16 cellular contexts compared by ENCODE assay signal in genomic region chr13:21583496-21583895, GRCh38. TPM values are rescaled to one million over a fixed set of nuclear protein-coding genes. Genes with fewer than 3 reads are reported as not detected.
DNase-seq lines count a peak whose midpoint lies in the region; ATAC-seq, FAIRE-seq and TF ChIP-seq lines count a peak whose summit lies in the region.
"Had no signal": no experiment of that assay in that cellular context is flagged by ENCODE, and none has a peak within 500 bp of the region (broad histone marks: within the 10 kb centered on the region; RNA-seq: fewer than 3 reads in every experiment).

No MANE protein-coding gene starts in this region.

- 75 to 89% (median 85%) methylated on average over 2 of the region's 2 CpGs for WGBS in small intestine, 3 donors

- peaks cover 0 to 3% (median 0%) of the 10 kb centered on the region in 4 donors for H3K4me1 ChIP-seq in Peyer's patch
- H3K4me1 ChIP-seq in small intestine (ENCODE audit: control insufficient read depth in 2 of 2, insufficient read depth in 1 of 2, low read depth in 1 of 2, low read length in 1 of 2), result no peaks in the 10 kb centered on the region

- H3K36me3 ChIP-seq in Peyer's patch, result no peaks in the 10 kb centered on the region
- H3K36me3 ChIP-seq in small intestine (ENCODE audit: control insufficient read depth in 2 of 2, insufficient read depth in 2 of 2, low read length in 2 of 2), result no peaks in the 10 kb centered on the region
- H3K36me3 ChIP-seq: transverse colon had no signal

- H3K9me3 ChIP-seq in Peyer's patch, result peaks cover 0 to 10% (median 0%) of the 10 kb centered on the region in 4 donors
- peaks cover 1% of the 10 kb centered on the region for H3K9me3 ChIP-seq in small intestine (ENCODE audit: control insufficient read depth, low read depth)

- DNase-seq in AG08396 (ENCODE audit: low spot score) (peak; percentile 28), M059J (ENCODE audit: low read depth) (peak; percentile 76), epithelial cell of proximal tubule (ENCODE audit: low read depth) (peak; percentile 19), lung microvascular endothelial cell (ENCODE audit: low read depth in 2 of 2) (peak; percentile 93), mesenteric fat pad (ENCODE audit: low spot score) (no peak), Peyer's patch (no peak), small intestine (no peak)
- DNase-seq: activated CD8-positive, alpha-beta T cell treated with anti-CD3 and anti-CD28 coated beads, Interleukin-2, amount 10 ng/mL, durations not matched to agents 7 days and 5 days; DMS53; effector memory CD8-positive, alpha-beta T cell; NCI-H187 treated with DMSO at 0.1 percent for 48 hours; posterior cingulate gyrus; Right ventricle myocardium superior; stimulated activated CD4-positive, alpha-beta T cell treated with anti-CD3 and anti-CD28 coated beads, Interleukin-2, amount 100 ng/mL, for 24 hours; transverse colon had no signal

- no peak for ATAC-seq in activated CD4-positive, CD25-positive, alpha-beta regulatory T cell treated with anti-CD3 and anti-CD28 coated beads, Interleukin-2, amount 50 U/mL, for 24 hours
- ATAC-seq: activated CD8-positive, alpha-beta T cell treated with anti-CD3 and anti-CD28 coated beads, Interleukin-2, amount 10 ng/mL, durations not matched to agents 7 days and 5 days; effector memory CD8-positive, alpha-beta T cell had no signal

- no peak for FAIRE-seq in small intestine (lab: Jason Lieb, UNC)

- H3K27ac ChIP-seq in Peyer's patch (no peak overlapping the region), small intestine (ENCODE audit: low read depth in 1 of 2, low read length in 1 of 2) (no peak overlapping the region)
- H3K27ac ChIP-seq: transverse colon had no signal

- no peaks in the 10 kb centered on the region for H3K27me3 ChIP-seq in Peyer's patch
- H3K27me3 ChIP-seq in small intestine (ENCODE audit: control insufficient read depth in 2 of 2, insufficient read depth in 2 of 2, low read length in 2 of 2), result no peaks in the 10 kb centered on the region
- H3K27me3 ChIP-seq: transverse colon had no signal

- TF ChIP-seq POLR2A in Peyer's patch (IDR thresholded peaks at IDR 0.05), result no peak

- TF ChIP-seq CTCF in epithelial cell of proximal tubule (conservative IDR thresholded peaks at IDR 0.05; ENCODE audit: low read depth, low read length) (no peak), Peyer's patch (IDR thresholded peaks at IDR 0.05) (no peak)

- H3K4me3 ChIP-seq in epithelial cell of proximal tubule (ENCODE audit: low read depth, low read length) (no peak overlapping the region), Peyer's patch (no peak overlapping the region), small intestine (ENCODE audit: low read depth in 1 of 2, low read length in 2 of 2) (no peak overlapping the region)
- H3K4me3 ChIP-seq: transverse colon had no signal

RNA-seq across cellular contexts. Expression of gene MICU2, which starts 20.5 kb away (rescaled TPM):
- total RNA-seq in M059J (2014; rRNA removed; shearing (Covaris generic)), result 85.6 and 170 TPM in 2 replicates
- total RNA-seq in epithelial cell of proximal tubule, result 90.9 and 141 TPM in 2 replicates
- 25.1 and 29.8 TPM in 2 replicates for total RNA-seq in lung microvascular endothelial cell
- total RNA-seq in mesenteric fat pad, result 28.8 TPM
- total RNA-seq in Peyer's patch, result 100 to 1,000 TPM in 1 of 4 donors, 10 to 100 TPM in 3; 78.9 to 101 (median 87.4) TPM
- polyA plus RNA-seq in small intestine, result 10 to 100 TPM; 33.8 to 51.2 (median 42.2) TPM

Comparison
In these comparisons a context has a peak if more than half of its experiments do, and no peak if none do; other contexts are left out.
1. DNase-seq: peak in AG08396 (single experiment), M059J (single experiment), epithelial cell of proximal tubule (single experiment) and lung microvascular endothelial cell (2 of 2); none in mesenteric fat pad (single experiment), Peyer's patch (0 of 3) and small intestine (single experiment).